In genomic region chr18:55551227-55551626, GRCh38 we compare ENCODE assay signal across 2 cellular contexts.
A peak's percentile ranks its signal among the peaks of the same experiment; 100 is the strongest.
TF ChIP-seq lines count a peak whose summit lies in the region.

No MANE protein-coding gene starts in this region.

TF ChIP-seq in WTC11, 78 proteins besides CTCF, POLR2A, EP300 and RAD21 (continued from another document):
- TF ChIP-seq ZNF425 (CRISPR knock-in tag; conservative IDR thresholded peaks at IDR 0.05): no peak
- no peak for TF ChIP-seq KAT7 (CRISPR knock-in tag; IDR thresholded peaks at IDR 0.05; ENCODE audit: borderline replicate concordance)

TF ChIP-seq in H1, 55 proteins besides CTCF, POLR2A, EP300 and RAD21:
- TF ChIP-seq USF2 (IDR thresholded peaks at IDR 0.05; ENCODE audit: low read length) (no peak), RBBP5 (IDR thresholded peaks at IDR 0.05; ENCODE audit: borderline replicate concordance, low read depth, low read length) (no peak), SP1 (IDR thresholded peaks at IDR 0.05; ENCODE audit: low read depth, low read length) (no peak), KDM1A (IDR thresholded peaks at IDR 0.05; ENCODE audit: borderline replicate concordance, low read length) (peak; percentile 54; the same call in 1 of the 2 replicates), POU5F1 (IDR thresholded peaks at IDR 0.05; ENCODE audit: low read depth, low read length) (no peak), CREB1 (IDR thresholded peaks at IDR 0.05) (no peak)
